ENCODE assay signal across 27 cellular contexts in genomic region chr11:96863520-96863919, GRCh38.
DNase-seq lines count a peak whose midpoint lies in the region; ATAC-seq and TF ChIP-seq lines count a peak whose summit lies in the region.
"Had no signal": no experiment of that assay in that cellular context is flagged by ENCODE, and none has a peak within 500 bp of the region (broad histone marks: within the 10 kb centered on the region; RNA-seq: fewer than 3 reads in every experiment).

No MANE protein-coding gene starts in this region.

- intact Hi-C loops in heart right ventricle (cut with DNase I) (loop anchor here in 1 of 10 donors (5.0 to 10.0 kb wide), 4 partner anchors 241 to 379 kb away; no protein-coding TSS in a partner anchor), psoas muscle (cut with DNase I) (no loop called here)

- H3K4me3 ChIP-seq in heart right ventricle (no peak overlapping the region), psoas muscle (no peak overlapping the region)
- H3K4me3 ChIP-seq: GM23248, sigmoid colon, SJCRH30, stomach, thyroid gland, vagina had no signal

- DNase-seq in NCI-H345 (lab: John Stamatoyannopoulos, UW) = peak; percentile 3
- no peak for DNase-seq in NCI-H345 treated with DMSO at 0.1 percent for 48 hours (lab: John Stamatoyannopoulos, UW; ENCODE audit: unreplicated experiment)
- DNase-seq in NCI-H446 (lab: John Stamatoyannopoulos, UW) = peak; percentile 73 to 92
- peak; percentile 78 to 86 for DNase-seq in heart right ventricle
- peak; percentile 56 to 67 for DNase-seq in psoas muscle
- DNase-seq in NCI-H1694 (lab: John Stamatoyannopoulos, UW) = no peak
- DNase-seq in GM03348 (ENCODE audit: low spot score) = no peak
- DNase-seq: activated CD4-positive, alpha-beta T cell treated with anti-CD3 and anti-CD28 coated beads for 1 hour; activated CD8-positive, alpha-beta memory T cell treated with anti-CD3 and anti-CD28 coated beads, Interleukin-2, amount 50 U/mL, for 48 hours; activated CD8-positive, alpha-beta T cell treated with anti-CD3 and anti-CD28 coated beads for 36 hours; DMS79 treated with DMSO at 0.1 percent for 48 hours; GDM1; GM23248; immature natural killer cell; mesenchymal stem cell; NCI-H1417 treated with DMSO at 0.1 percent for 48 hours; sigmoid colon; SJCRH30; stimulated activated CD4-positive, alpha-beta T cell treated with anti-CD3 and anti-CD28 coated beads, Interleukin-12 subunit alpha, Interleukin-12 subunit beta, amount 100 ng/mL, for 4 hours; stimulated activated CD4-positive, alpha-beta T cell treated with anti-CD3 and anti-CD28 coated beads, Interleukin-2, amount 100 ng/mL, for 48 hours; stomach; SW 1271; thyroid gland had no signal

- H3K36me3 ChIP-seq in heart right ventricle = no peaks in the 10 kb centered on the region
- no peaks in the 10 kb centered on the region for H3K36me3 ChIP-seq in psoas muscle (ENCODE audit: insufficient read depth in 1 of 2, low read depth in 1 of 2)
- H3K36me3 ChIP-seq: sigmoid colon, SJCRH30, stomach, thyroid gland, vagina had no signal

- H3K4me1 ChIP-seq in heart right ventricle (peaks cover 0 to 5% (median 0%) of the 10 kb centered on the region in 9 donors), psoas muscle (no peaks in the 10 kb centered on the region)
- H3K4me1 ChIP-seq: parathyroid adenoma, sigmoid colon, SJCRH30, stomach, thyroid gland, vagina had no signal

- H3K27me3 ChIP-seq in heart right ventricle = no peaks in the 10 kb centered on the region
- no peaks in the 10 kb centered on the region for H3K27me3 ChIP-seq in psoas muscle (ENCODE audit: insufficient read depth in 3 of 3, low read length in 2 of 3)
- H3K27me3 ChIP-seq: sigmoid colon, SJCRH30, stomach, thyroid gland, vagina had no signal

- 45 to 67% methylated on average over 3 of the region's 3 CpGs for WGBS in heart right ventricle, 2 donors
- WGBS in psoas muscle, 3 donors = 33 to 68% (median 33%) methylated on average over 3 of the region's 3 CpGs

- peak; percentile 84 to 100 (median 94) for ATAC-seq in heart right ventricle
- peak; percentile 46 to 96 (median 86) for ATAC-seq in psoas muscle
- ATAC-seq in GM21619 (IDR thresholded peaks at IDR 0.05; ENCODE audit: unreplicated experiment) = no peak
- ATAC-seq: activated CD8-positive, alpha-beta T cell treated with anti-CD3 and anti-CD28 coated beads for 36 hours; Panc1 had no signal

- H3K9me3 ChIP-seq in heart right ventricle = peaks cover 0 to 19% (median 0%) of the 10 kb centered on the region in 11 donors
- no peaks in the 10 kb centered on the region for H3K9me3 ChIP-seq in psoas muscle
- H3K9me3 ChIP-seq: sigmoid colon, SJCRH30, thyroid gland, vagina had no signal

- no peak for TF ChIP-seq CTCF in heart right ventricle (IDR thresholded peaks at IDR 0.05)
- no peak for TF ChIP-seq CTCF in psoas muscle (IDR thresholded peaks at IDR 0.05)

- peak overlapping the region in 5 of 10 donors; percentile 15 to 67 (median 29) for H3K27ac ChIP-seq in heart right ventricle
- H3K27ac ChIP-seq in psoas muscle = no peak overlapping the region
- H3K27ac ChIP-seq: GM23248, parathyroid adenoma, sigmoid colon, SJCRH30, stomach, thyroid gland, vagina had no signal

Comparison
In these comparisons a context has a peak if more than half of its experiments do, and no peak if none do; other contexts are left out.
1. DNase-seq: peak in NCI-H345 (single experiment), NCI-H446 (2 of 2), heart right ventricle (2 of 2) and psoas muscle (2 of 2); none in NCI-H345 treated with DMSO at 0.1 percent for 48 hours (single experiment), NCI-H1694 (single experiment) and GM03348 (single experiment).